Comparison of ENCODE assay signal across 8 cellular contexts in genomic region chr2:127640082-127641072, GRCh38. TPM values are rescaled to one million over a fixed set of nuclear protein-coding genes. Genes with fewer than 3 reads are reported as not detected.
DNase-seq lines count a peak whose midpoint lies in the region; ATAC-seq, FAIRE-seq and TF ChIP-seq lines count a peak whose summit lies in the region.

No MANE protein-coding gene starts in this region.

- intact Hi-C loops in CD4-positive, alpha-beta T cell (cut with DNase I, micrococcal nuclease) = loop anchor here (5.0 to 10.0 kb wide), 2 partner anchors 62 to 556 kb away; partner anchors contain the start of gene SFT2D3 (in 2 of the 2)

- POLR2A ChIA-PET in CD4-positive, alpha-beta T cell (lab: Charles Lee) = interaction anchor here (0.6 to 1.4 kb wide), 7 partner anchors 9 to 114 kb away, joined by 3 to 8 read pairs (median 3); partner anchors contain the start of genes IWS1 and SFT2D3
- POLR2A ChIA-PET in T-cell (lab: Charles Lee) = no interaction called here

- CTCF ChIA-PET in CD4-positive, alpha-beta T cell (lab: Charles Lee) = interaction anchor here (1.9 to 4.2 kb wide), 2 partner anchors 9 to 49 kb away, joined by 12 to 18 read pairs; no protein-coding TSS in a partner anchor
- CTCF ChIA-PET in T-cell (lab: Charles Lee) = interaction anchor here (0.8 to 1.6 kb wide), 5 partner anchors 9 to 54 kb away, joined by 3 to 10 read pairs (median 3); no protein-coding TSS in a partner anchor

- peak; percentile 31 for TF ChIP-seq CTCF in CD4-positive, alpha-beta T cell (IDR thresholded peaks at IDR 0.05)
- TF ChIP-seq CTCF in foreskin keratinocyte (conservative IDR thresholded peaks at IDR 0.05) = peak; percentile 33

- no peaks in the 10 kb centered on the region for H3K36me3 ChIP-seq in H7 (replicated peaks; ENCODE audit: control insufficient read depth, insufficient read depth, low read length)

- peak; percentile 24 for ATAC-seq in CD4-positive, alpha-beta T cell (ENCODE audit: poor library complexity)
- peak; percentile 6 to 23 (median 15) for ATAC-seq in T-cell (replicated peaks in 1 of 4)
- ATAC-seq in foreskin keratinocyte = no peak
- no peak for ATAC-seq in GM21390 (IDR thresholded peaks at IDR 0.05; ENCODE audit: unreplicated experiment)

- H3K4me3 ChIP-seq in H7 (ENCODE audit: insufficient read depth, low read depth, low read length) = no peak overlapping the region

- peaks cover 86% of the 10 kb centered on the region for H3K4me1 Mint-ChIP-seq in CD4-positive, alpha-beta T cell (ENCODE audit: low read depth)
- peaks cover 53 to 62% (median 53%) of the 10 kb centered on the region in 3 donors for H3K4me1 Mint-ChIP-seq in T-cell

- H3K27me3 Mint-ChIP-seq in CD4-positive, alpha-beta T cell = no peaks in the 10 kb centered on the region
- no peaks in the 10 kb centered on the region for H3K27me3 Mint-ChIP-seq in T-cell

- peaks cover 6% of the 10 kb centered on the region for H3K4me1 ChIP-seq in foreskin keratinocyte

- no peaks in the 10 kb centered on the region for H3K36me3 Mint-ChIP-seq in CD4-positive, alpha-beta T cell (ENCODE audit: low read depth)
- H3K36me3 Mint-ChIP-seq in T-cell = no peaks in the 10 kb centered on the region

- peak overlapping the region; percentile 79 for H3K4me3 Mint-ChIP-seq in CD4-positive, alpha-beta T cell
- peak overlapping the region; percentile 44 to 75 (median 65) for H3K4me3 Mint-ChIP-seq in T-cell

- no peak for FAIRE-seq in frontal cortex (lab: Jason Lieb, UNC)

- peak overlapping the region; percentile 75 for H3K27ac ChIP-seq in CD4-positive, alpha-beta T cell (ENCODE audit: low read depth, low read length)
- H3K27ac ChIP-seq in foreskin keratinocyte (no peak overlapping the region), substantia nigra (ENCODE audit: low read depth, low read length, poor library complexity, severe bottlenecking) (peak overlapping the region; percentile 17)

- H3K27me3 ChIP-seq in CD4-positive, alpha-beta T cell (ENCODE audit: control insufficient read depth, insufficient read depth, low read length) = no peaks in the 10 kb centered on the region
- no peaks in the 10 kb centered on the region for H3K27me3 ChIP-seq in H7 (ENCODE audit: control insufficient read depth, insufficient read depth, low read length)
- H3K27me3 ChIP-seq in foreskin keratinocyte = no peaks in the 10 kb centered on the region

- H3K9me3 ChIP-seq in CD4-positive, alpha-beta T cell (ENCODE audit: control insufficient read depth, low read length) = no peaks in the 10 kb centered on the region

- H3K9me3 Mint-ChIP-seq in CD4-positive, alpha-beta T cell = no peaks in the 10 kb centered on the region
- H3K9me3 Mint-ChIP-seq in T-cell = no peaks in the 10 kb centered on the region

- DNase-seq in CD4-positive, alpha-beta T cell = peak in 5 of 10 experiments; percentile 9 to 50 (median 29)
- DNase-seq in H7 (peak; percentile 93), T-cell (peak in 12 of 34 experiments; percentile 8 to 40 (median 25)), foreskin keratinocyte (no peak), substantia nigra (lab: John Stamatoyannopoulos, UW) (peak in 3 of 49 donors; percentile 20 to 38 (median 31)), frontal cortex (ENCODE audit: low spot score in 2 of 2) (no peak), NCI-H345 (lab: John Stamatoyannopoulos, UW) (no peak)

- H3K27ac Mint-ChIP-seq in CD4-positive, alpha-beta T cell = peak overlapping the region; percentile 94
- peak overlapping the region; percentile 87 to 90 for H3K27ac Mint-ChIP-seq in T-cell

RNA-seq across cellular contexts. Expression of gene GPR17, which starts 5.6 kb away (rescaled TPM):
- not detected for total RNA-seq in CD4-positive, alpha-beta T cell
- not detected in 2 replicates for total RNA-seq in H7 (2014; rRNA removed; shearing (Covaris generic))
- total RNA-seq in T-cell (not detected), foreskin keratinocyte (not detected in 2 replicates), frontal cortex (4.1 TPM)
- not detected in 2 replicates for polyA plus RNA-seq in foreskin keratinocyte

RNA-seq across cellular contexts. Expression of gene LIMS2, which starts 35.0 kb away (rescaled TPM):
- total RNA-seq in CD4-positive, alpha-beta T cell = 1 to 10 TPM; 6.1 to 7.0 TPM
- total RNA-seq in H7 (2014; rRNA removed; shearing (Covaris generic)) = 0.33 and 1.4 TPM in 2 replicates
- total RNA-seq in T-cell (10 to 100 TPM in 3 of 5 donors, 1 to 10 TPM in 2; 8.4 to 14.8 (median 10.3) TPM), foreskin keratinocyte (0.17 and 0.18 TPM in 2 replicates), frontal cortex (1.2 TPM)
- 0.24 and 0.30 TPM in 2 replicates for polyA plus RNA-seq in foreskin keratinocyte

Comparison
In these comparisons a context has a peak if more than half of its experiments do, and no peak if none do; other contexts are left out.
1. ATAC-seq: peak in CD4-positive, alpha-beta T cell (single experiment) and T-cell (4 of 4); none in foreskin keratinocyte (single experiment) and GM21390 (single experiment).